ENCODE assay signal across 1 cellular context in genomic region chr17:42019509-42020404, GRCh38.
A peak's percentile ranks its signal among the peaks of the same experiment; 100 is the strongest.
TF ChIP-seq lines count a peak whose summit lies in the region.

Gene NKIRAS2 (plus strand): TSS chr17:42020090. CDS start chr17:42021578, 1,488 bp downstream.

TF ChIP-seq in HCT116, 20 proteins besides CTCF, POLR2A, EP300 and RAD21 (continued from another document):
- TF ChIP-seq, protein P1, sequence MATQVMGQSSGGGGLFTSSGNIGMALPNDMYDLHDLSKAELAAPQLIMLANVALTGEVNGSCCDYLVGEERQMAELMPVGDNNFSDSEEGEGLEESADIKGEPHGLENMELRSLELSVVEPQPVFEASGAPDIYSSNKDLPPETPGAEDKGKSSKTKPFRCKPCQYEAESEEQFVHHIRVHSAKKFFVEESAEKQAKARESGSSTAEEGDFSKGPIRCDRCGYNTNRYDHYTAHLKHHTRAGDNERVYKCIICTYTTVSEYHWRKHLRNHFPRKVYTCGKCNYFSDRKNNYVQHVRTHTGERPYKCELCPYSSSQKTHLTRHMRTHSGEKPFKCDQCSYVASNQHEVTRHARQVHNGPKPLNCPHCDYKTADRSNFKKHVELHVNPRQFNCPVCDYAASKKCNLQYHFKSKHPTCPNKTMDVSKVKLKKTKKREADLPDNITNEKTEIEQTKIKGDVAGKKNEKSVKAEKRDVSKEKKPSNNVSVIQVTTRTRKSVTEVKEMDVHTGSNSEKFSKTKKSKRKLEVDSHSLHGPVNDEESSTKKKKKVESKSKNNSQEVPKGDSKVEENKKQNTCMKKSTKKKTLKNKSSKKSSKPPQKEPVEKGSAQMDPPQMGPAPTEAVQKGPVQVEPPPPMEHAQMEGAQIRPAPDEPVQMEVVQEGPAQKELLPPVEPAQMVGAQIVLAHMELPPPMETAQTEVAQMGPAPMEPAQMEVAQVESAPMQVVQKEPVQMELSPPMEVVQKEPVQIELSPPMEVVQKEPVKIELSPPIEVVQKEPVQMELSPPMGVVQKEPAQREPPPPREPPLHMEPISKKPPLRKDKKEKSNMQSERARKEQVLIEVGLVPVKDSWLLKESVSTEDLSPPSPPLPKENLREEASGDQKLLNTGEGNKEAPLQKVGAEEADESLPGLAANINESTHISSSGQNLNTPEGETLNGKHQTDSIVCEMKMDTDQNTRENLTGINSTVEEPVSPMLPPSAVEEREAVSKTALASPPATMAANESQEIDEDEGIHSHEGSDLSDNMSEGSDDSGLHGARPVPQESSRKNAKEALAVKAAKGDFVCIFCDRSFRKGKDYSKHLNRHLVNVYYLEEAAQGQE (IDR thresholded peaks at IDR 0.05; ENCODE audit: low read depth) = no peak
- TF ChIP-seq, protein P2, sequence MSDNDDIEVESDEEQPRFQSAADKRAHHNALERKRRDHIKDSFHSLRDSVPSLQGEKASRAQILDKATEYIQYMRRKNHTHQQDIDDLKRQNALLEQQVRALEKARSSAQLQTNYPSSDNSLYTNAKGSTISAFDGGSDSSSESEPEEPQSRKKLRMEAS (IDR thresholded peaks at IDR 0.05) = peak; percentile 53; the same call in 1 of the 2 replicates
- TF ChIP-seq FOSL1 (IDR thresholded peaks at IDR 0.05; ENCODE audit: low read depth) (no peak), SP1 (IDR thresholded peaks at IDR 0.05; ENCODE audit: low read depth) (peak; percentile 54), EGR1 (IDR thresholded peaks at IDR 0.05; ENCODE audit: low read depth) (peak; percentile 83)
